In genomic region chr11:46918087-46918751, GRCh38 we compare ENCODE assay signal across 8 cellular contexts. TPM values are rescaled to one million over a fixed set of nuclear protein-coding genes. Genes with fewer than 3 reads are reported as not detected.
DNase-seq lines count a peak whose midpoint lies in the region; ATAC-seq, FAIRE-seq and TF ChIP-seq lines count a peak whose summit lies in the region.

LRP4 (minus strand) TSS chr11:46918550; CDS start chr11:46918379, 171 bp downstream.

- H3K79me2 ChIP-seq in astrocyte (ENCODE audit: insufficient read depth, low read length), result no peaks in the 10 kb centered on the region

- no peak for TF ChIP-seq CTCF in astrocyte (IDR thresholded peaks at IDR 0.05; ENCODE audit: insufficient read depth, low read depth, low read length)

- peak within 1 kb of the TSS; percentile 78 for H3K27ac Mint-ChIP-seq in astrocyte (ENCODE audit: unreplicated experiment)

- H3K27me3 ChIP-seq in astrocyte (ENCODE audit: insufficient read depth, low read length), result no peaks in the 10 kb centered on the region

- intact Hi-C loops in sciatic nerve (cut with DNase I), result no loop called here

- H3K4me1 ChIP-seq in astrocyte (ENCODE audit: insufficient read depth, low read length), result peaks cover 49% of the 10 kb centered on the region

- ATAC-seq in GM19397 (IDR thresholded peaks at IDR 0.05; ENCODE audit: unreplicated experiment) (peak; percentile 47), sciatic nerve (peak; percentile 20), GM21526 (IDR thresholded peaks at IDR 0.05; ENCODE audit: low FRiP score, unreplicated experiment) (no peak)

- H3K36me3 ChIP-seq in astrocyte (ENCODE audit: insufficient read depth, low read length), result no peaks in the 10 kb centered on the region

- peak within 1 kb of the TSS; percentile 81 for H3K9ac ChIP-seq in astrocyte (ENCODE audit: low read length)

- H2AFZ ChIP-seq in astrocyte (ENCODE audit: low read depth, low read length), result peak within 1 kb of the TSS; percentile 62

- FAIRE-seq in astrocyte (lab: Jason Lieb, UNC), result no peak

- H3K27ac ChIP-seq in astrocyte (ENCODE audit: low read depth, low read length), result peak within 1 kb of the TSS; percentile 86

- no peaks in the 10 kb centered on the region for H3K36me3 Mint-ChIP-seq in astrocyte (ENCODE audit: low read depth, unreplicated experiment)

- peak within 1 kb of the TSS; percentile 90 for H3K4me3 Mint-ChIP-seq in astrocyte (ENCODE audit: unreplicated experiment)

- H4K20me1 ChIP-seq in astrocyte (ENCODE audit: insufficient read depth, low read length), result no peaks in the 10 kb centered on the region

- H3K9me3 Mint-ChIP-seq in astrocyte (ENCODE audit: unreplicated experiment), result no peaks in the 10 kb centered on the region

- peak within 1 kb of the TSS; percentile 92 for H3K4me2 ChIP-seq in astrocyte (ENCODE audit: low read length)

- no peaks in the 10 kb centered on the region for H3K27me3 Mint-ChIP-seq in astrocyte (ENCODE audit: low read depth, unreplicated experiment)

- H3K4me1 Mint-ChIP-seq in astrocyte (ENCODE audit: low read depth, unreplicated experiment), result peaks cover 50% of the 10 kb centered on the region

- DNase-seq in AG08396 (ENCODE audit: low spot score), result peak; percentile 57
- peak; percentile 29 for DNase-seq in RPMI7951 (ENCODE audit: low read depth)
- DNase-seq in astrocyte (ENCODE audit: low read depth), result no peak
- peak; percentile 52 to 68 for DNase-seq in hippocampal formation (lab: John Stamatoyannopoulos, UW)
- DNase-seq in sciatic nerve (ENCODE audit: low spot score), result peak; percentile 78
- DNase-seq in NCI-H1048 (lab: John Stamatoyannopoulos, UW), result no peak

- H3K9me3 ChIP-seq in astrocyte (ENCODE audit: insufficient read depth, low read depth, low read length), result no peaks in the 10 kb centered on the region

- H3K4me3 ChIP-seq in astrocyte (ENCODE audit: insufficient read depth, low read depth, low read length), result peak within 1 kb of the TSS; percentile 67

RNA-seq across cellular contexts. Expression of gene LRP4, which starts in this region (rescaled TPM):
- 0.98 and 1.4 TPM in 2 replicates for total RNA-seq in RPMI7951 (2014; rRNA removed; shearing (Covaris generic))
- total RNA-seq in astrocyte (19.0 and 19.9 TPM in 2 replicates), sciatic nerve (29.3 TPM)

Comparison
In these comparisons a context has a peak if more than half of its experiments do, and no peak if none do; other contexts are left out.
1. DNase-seq: peak in AG08396 (single experiment), RPMI7951 (single experiment), hippocampal formation (2 of 2) and sciatic nerve (single experiment); none in astrocyte (single experiment) and NCI-H1048 (single experiment).